Comparison of ENCODE assay signal across 10 cellular contexts in the genomic region with DNA sequence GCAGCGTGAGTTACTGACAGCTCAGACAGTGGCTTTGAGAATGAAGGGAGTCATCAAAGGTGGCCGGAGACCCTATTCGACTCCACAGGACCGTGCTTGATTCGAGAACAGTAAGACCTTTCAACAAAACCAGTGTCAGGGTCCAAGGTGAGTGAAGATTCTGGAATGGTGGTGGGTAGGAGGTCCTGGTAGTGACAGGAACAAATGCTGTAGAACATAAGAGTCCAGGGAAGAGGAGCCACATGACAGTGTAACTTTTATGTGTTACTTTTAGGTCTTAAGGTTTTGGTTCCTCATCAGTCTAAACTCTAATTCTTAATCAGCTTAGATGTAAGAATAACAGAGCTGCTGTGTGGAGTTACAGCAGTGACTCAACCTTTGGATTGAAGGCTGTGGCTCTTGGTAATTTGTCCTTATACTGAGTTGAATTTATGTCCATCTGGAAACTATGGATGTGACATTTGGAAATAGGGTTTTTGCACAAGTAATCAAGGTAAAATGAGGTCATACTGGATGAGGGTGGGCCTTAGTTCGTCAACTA. TPM values are rescaled to one million over a fixed set of nuclear protein-coding genes. Genes with fewer than 3 reads are reported as not detected.
DNase-seq lines count a peak whose midpoint lies in the region; ATAC-seq, FAIRE-seq and TF ChIP-seq lines count a peak whose summit lies in the region.
"Had no signal": no experiment of that assay in that cellular context is flagged by ENCODE, and none has a peak within 500 bp of the region (broad histone marks: within the 10 kb centered on the region; RNA-seq: fewer than 3 reads in every experiment).

No MANE protein-coding gene starts in this region.

- intact Hi-C loops in Caco-2 (cut with micrococcal nuclease; ENCODE audit: unreplicated experiment), result no loop called here
- intact Hi-C loops in IMR-90 (cut with micrococcal nuclease), result no loop called here
- intact Hi-C loops in GM12878 (cut with micrococcal nuclease; ENCODE audit: unreplicated experiment), result no loop called here

- H3K4me3 ChIP-seq in Caco-2 (ENCODE audit: low read depth, low read length) (no peak overlapping the region), IMR-90 (ENCODE audit: insufficient read depth, low read depth, low read length) (no peak overlapping the region), GM12878 (peak overlapping the region; percentile 97), neural progenitor cell (no peak overlapping the region), mesendoderm (ENCODE audit: low read length) (no peak overlapping the region)

- no peak for DNase-seq in Caco-2
- peak; percentile 17 for DNase-seq in IMR-90
- no peak for DNase-seq in GM12878 (ENCODE audit: low read depth, low spot score)
- no peak for DNase-seq in neural progenitor cell (ENCODE audit: low spot score)
- no peak for DNase-seq in mesendoderm
- DNase-seq in activated CD8-positive, alpha-beta memory T cell treated with anti-CD3 and anti-CD28 coated beads for 24 hours, result no peak
- DNase-seq: NCI-H1048; stimulated activated CD4-positive, alpha-beta T cell treated with anti-CD3 and anti-CD28 coated beads, Interleukin-4, amount 100 ng/mL, for 4 hours had no signal

- H3K27ac Mint-ChIP-seq in Caco-2 (ENCODE audit: unreplicated experiment) (peak overlapping the region; percentile 28), neural progenitor cell (peak overlapping the region; percentile 30)

- peaks cover 10% of the 10 kb centered on the region; the same call in 1 of the 2 replicates for H3K9me1 ChIP-seq in IMR-90 (ENCODE audit: insufficient read depth, low read length)

- no peak for TF ChIP-seq RAD21 in IMR-90 (IDR thresholded peaks at IDR 0.05; ENCODE audit: low read length)
- no peak for TF ChIP-seq RAD21 in GM12878 (IDR thresholded peaks at IDR 0.05; ENCODE audit: insufficient read depth, low read depth, low read length)

- H4K5ac ChIP-seq in IMR-90 (ENCODE audit: low read depth, low read length), result no peak overlapping the region
- H4K5ac ChIP-seq in mesendoderm (ENCODE audit: low read length), result no peak overlapping the region

- H3K4me2 ChIP-seq in IMR-90 (ENCODE audit: low read depth, low read length) (peak overlapping the region; percentile 18; the same call in 1 of the 2 replicates), GM12878 (ENCODE audit: control insufficient read depth, insufficient read depth) (peak overlapping the region; percentile 81), neural progenitor cell (peak overlapping the region; percentile 91), mesendoderm (ENCODE audit: low read length) (no peak overlapping the region)

- H3K9me3 ChIP-seq in Caco-2 (no peaks in the 10 kb centered on the region), IMR-90 (ENCODE audit: control insufficient read depth, insufficient read depth, low read length) (no peaks in the 10 kb centered on the region), GM12878 (replicated peaks; ENCODE audit: control insufficient read depth, insufficient read depth, low read length) (no peaks in the 10 kb centered on the region), neural progenitor cell (ENCODE audit: low read depth) (no peaks in the 10 kb centered on the region)

- TF ChIP-seq EP300 in GM12878 (IDR thresholded peaks at IDR 0.05; ENCODE audit: borderline replicate concordance in 1 of 2, control insufficient read depth in 1 of 2, low read depth in 2 of 2, low read length in 2 of 2), result no peak

- H3K27me3 ChIP-seq in Caco-2 (replicated peaks; ENCODE audit: control insufficient read depth, insufficient read depth, low read length) (no peaks in the 10 kb centered on the region), IMR-90 (ENCODE audit: control insufficient read depth, insufficient read depth, low read length) (no peaks in the 10 kb centered on the region), GM12878 (replicated peaks in 1 of 2; ENCODE audit: control insufficient read depth in 2 of 2, insufficient read depth in 2 of 2, low read length in 1 of 2) (no peaks in the 10 kb centered on the region), neural progenitor cell (no peaks in the 10 kb centered on the region), mesendoderm (ENCODE audit: insufficient read depth, low read length, poor library complexity) (no peaks in the 10 kb centered on the region)

- CTCF ChIA-PET in Caco-2 (lab: Charles Lee), result no interaction called here
- CTCF ChIA-PET in IMR-90 (lab: Yijun Ruan, JAX), result no interaction called here
- CTCF ChIA-PET in GM12878 (lab: Yijun Ruan, JAX), result interaction anchor here (1.3 to 11.8 kb wide), 4 partner anchors 8 to 201 kb away, joined by 5 to 297 read pairs (median 62); no protein-coding TSS in a partner anchor

- peaks cover 4% of the 10 kb centered on the region; the same call in 1 of the 2 replicates for H3K4me1 ChIP-seq in Caco-2
- H3K4me1 ChIP-seq in IMR-90 (ENCODE audit: control insufficient read depth, insufficient read depth, low read length), result peaks cover 9% of the 10 kb centered on the region
- H3K4me1 ChIP-seq in GM12878 (ENCODE audit: control insufficient read depth, insufficient read depth, low read length), result peaks cover 25% of the 10 kb centered on the region
- H3K4me1 ChIP-seq in neural progenitor cell, result peaks cover 14% of the 10 kb centered on the region
- H3K4me1 ChIP-seq in mesendoderm (ENCODE audit: control insufficient read depth, low read depth, low read length), result no peaks in the 10 kb centered on the region

- H2BK15ac ChIP-seq in IMR-90 (ENCODE audit: low read depth, low read length), result no peak overlapping the region
- no peak overlapping the region for H2BK15ac ChIP-seq in mesendoderm (replicated peaks; ENCODE audit: low read depth)

- H3K56ac ChIP-seq in IMR-90 (ENCODE audit: extremely low read depth, insufficient read depth, low read length) (no peak overlapping the region), mesendoderm (ENCODE audit: low read length) (no peak overlapping the region)

- H2BK5ac ChIP-seq in IMR-90 (ENCODE audit: low read depth, low read length, poor library complexity, severe bottlenecking) (no peak overlapping the region), mesendoderm (ENCODE audit: low read length) (no peak overlapping the region)

- H3K79me1 ChIP-seq in IMR-90 (ENCODE audit: low read depth in 1 of 2, low read length in 2 of 2) (peaks cover 37 to 66% of the 10 kb centered on the region in 2 experiments), mesendoderm (ENCODE audit: low read length) (peaks cover 31% of the 10 kb centered on the region)

- H3K9ac ChIP-seq in IMR-90 (ENCODE audit: low read depth, low read length) (no peak overlapping the region), GM12878 (ENCODE audit: control insufficient read depth, insufficient read depth, low read length) (peak overlapping the region; percentile 94), neural progenitor cell (no peak overlapping the region), mesendoderm (ENCODE audit: low read length) (no peak overlapping the region)

- H2BK20ac ChIP-seq in IMR-90 (ENCODE audit: low read depth, low read length), result no peak overlapping the region

- H2AFZ ChIP-seq in IMR-90 (replicated peaks; ENCODE audit: low read length, poor library complexity) (no peak overlapping the region), GM12878 (ENCODE audit: control insufficient read depth, low read depth, low read length) (no peak overlapping the region), neural progenitor cell (replicated peaks) (no peak overlapping the region)

- dilution Hi-C loops in IMR-90 (cut with HindIII; ENCODE audit: low sequenced_read_pairs, unreplicated experiment), result no loop called here

- no peak overlapping the region for H4K91ac ChIP-seq in IMR-90 (ENCODE audit: insufficient read depth, low read depth, low read length)

- no peak for FAIRE-seq in GM12878 (lab: Jason Lieb, UNC)

- H3K4me1 Mint-ChIP-seq in Caco-2 (ENCODE audit: low read depth, unreplicated experiment), result peaks cover 11% of the 10 kb centered on the region
- peaks cover 21% of the 10 kb centered on the region for H3K4me1 Mint-ChIP-seq in neural progenitor cell

- BruUV-seq in Caco-2 (replicated peaks; lab: Mats Ljungman, UMichigan) (no TSS peak), IMR-90 (replicated peaks; lab: Mats Ljungman, UMichigan) (no TSS peak), GM12878 (replicated peaks; lab: Mats Ljungman, UMichigan) (no TSS peak)

- H3K79me2 ChIP-seq in GM12878 (ENCODE audit: control insufficient read depth, insufficient read depth, low read length) (peaks cover 73% of the 10 kb centered on the region), neural progenitor cell (ENCODE audit: low read depth) (peaks cover 72% of the 10 kb centered on the region), mesendoderm (ENCODE audit: control insufficient read depth, insufficient read depth, low read length) (peaks cover 46% of the 10 kb centered on the region)

- H3K14ac ChIP-seq in IMR-90 (replicated peaks; ENCODE audit: low read depth, low read length), result no peak overlapping the region

- H4K20me1 ChIP-seq in IMR-90 (ENCODE audit: insufficient read depth, low read length) (peaks cover 10% of the 10 kb centered on the region), GM12878 (ENCODE audit: control insufficient read depth, insufficient read depth) (no peaks in the 10 kb centered on the region), neural progenitor cell (ENCODE audit: low read depth) (peaks cover 9% of the 10 kb centered on the region)

- no peak for TF ChIP-seq POLR2A in IMR-90 (IDR thresholded peaks at IDR 0.05; ENCODE audit: low read depth, low read length)
- TF ChIP-seq POLR2A in GM12878 (IDR thresholded peaks at IDR 0.05; ENCODE audit: low read depth, low read length), result no peak

- SMC1A ChIA-PET in GM12878 (lab: Charles Lee; ENCODE audit: uncharacterized antibody, unreplicated experiment), result interaction anchor here (1.3 to 5.8 kb wide), 3 partner anchors 12 to 39 kb away, joined by 4 to 72 read pairs (median 28); no protein-coding TSS in a partner anchor

- no peaks in the 10 kb centered on the region for H3K27me3 Mint-ChIP-seq in Caco-2 (ENCODE audit: insufficient read depth, unreplicated experiment)
- peaks cover 3% of the 10 kb centered on the region for H3K27me3 Mint-ChIP-seq in neural progenitor cell (ENCODE audit: insufficient read depth, low read depth)

- POLR2A ChIA-PET in Caco-2 (lab: Charles Lee), result no interaction called here
- POLR2A ChIA-PET in IMR-90 (lab: Charles Lee; ENCODE audit: unreplicated experiment), result no interaction called here
- POLR2A ChIA-PET in GM12878 (lab: Charles Lee), result interaction anchor here (1.3 to 4.3 kb wide), 2 partner anchors 10 to 15 kb away, joined by 3 to 56 read pairs; no protein-coding TSS in a partner anchor

- ATAC-seq in IMR-90 (ENCODE audit: low read depth) (no peak), GM12878 (peak; percentile 15), GM18909 (IDR thresholded peaks at IDR 0.05; ENCODE audit: poor library complexity, unreplicated experiment) (no peak), HG02588 (IDR thresholded peaks at IDR 0.05; ENCODE audit: unreplicated experiment) (no peak)

- WGBS in IMR-90 (ENCODE audit: extremely low coverage in 2 of 2, insufficient read length in 1 of 2), 2 experiments, result 93% methylated on average over 3 of the region's 6 CpGs; no CpG with 5 or more reads in 1 of the 2 experiments
- WGBS in GM12878 (ENCODE audit: insufficient coverage, insufficient replicate concordance, low lambda C conversion rate, missing lambda C conversion rate), result 29% methylated on average over 6 of the region's 6 CpGs
- WGBS in mesendoderm (ENCODE audit: extremely low coverage, insufficient coverage, low lambda C conversion rate), result no CpG with 5 or more reads among the region's 6 CpGs

- in situ Hi-C loops in IMR-90 (cut with MboI; ENCODE audit: low sequenced_read_pairs), result no loop called here
- in situ Hi-C loops in GM12878 (cut with MboI), result loop anchor here (25.0 kb wide), 1 partner anchor 1323 kb away; no protein-coding TSS in a partner anchor

- H2BK120ac ChIP-seq in IMR-90 (ENCODE audit: low read depth, low read length) (no peak overlapping the region), mesendoderm (ENCODE audit: low read depth, low read length) (no peak overlapping the region)

- H3K4ac ChIP-seq in IMR-90 (ENCODE audit: low read depth, low read length), result no peak overlapping the region
- H3K4ac ChIP-seq in mesendoderm (ENCODE audit: low read depth, low read length), result no peak overlapping the region

- no peak overlapping the region for H2AK9ac ChIP-seq in IMR-90 (replicated peaks; ENCODE audit: low read depth, low read length, poor library complexity)

- H4K8ac ChIP-seq in IMR-90 (ENCODE audit: low read depth in 2 of 2, low read length in 2 of 2), result no peak overlapping the region; a peak in 1 of 4 replicates
- no peak overlapping the region for H4K8ac ChIP-seq in mesendoderm (ENCODE audit: low read depth, low read length)

- TF ChIP-seq CTCF in Caco-2 (IDR thresholded peaks at IDR 0.05; ENCODE audit: insufficient read depth in 1 of 2, low read depth in 1 of 2, low read length in 1 of 2, severe bottlenecking in 1 of 2, unreplicated experiment in 1 of 2) (no peak), IMR-90 (conservative IDR thresholded peaks at IDR 0.05; ENCODE audit: low read depth, low read length) (no peak), GM12878 (IDR thresholded peaks at IDR 0.05 in 2 of 3, conservative IDR thresholded peaks at IDR 0.05 in 1 of 3; ENCODE audit: control insufficient read depth in 2 of 3, extremely low read depth in 1 of 3, insufficient read depth in 1 of 3, low read depth in 3 of 3, low read length in 3 of 3) (no peak), neural progenitor cell (IDR thresholded peaks at IDR 0.05) (no peak)

- RAD21 ChIA-PET in GM12878 (lab: Charles Lee; ENCODE audit: unreplicated experiment), result interaction anchor here (0.7 to 10.5 kb wide), 6 partner anchors 10 to 201 kb away, joined by 3 to 199 read pairs (median 14); no protein-coding TSS in a partner anchor

- no peak overlapping the region for H3K4me3 Mint-ChIP-seq in Caco-2 (ENCODE audit: unreplicated experiment)
- H3K4me3 Mint-ChIP-seq in neural progenitor cell, result peak overlapping the region; percentile 96

- H3K36me3 ChIP-seq in Caco-2 (ENCODE audit: control insufficient read depth, insufficient read depth, low read length), result no peaks in the 10 kb centered on the region
- H3K36me3 ChIP-seq in IMR-90 (ENCODE audit: control insufficient read depth, insufficient read depth, low read length), result peaks cover 1% of the 10 kb centered on the region; the same call in 1 of the 2 replicates
- H3K36me3 ChIP-seq in GM12878 (ENCODE audit: control insufficient read depth in 2 of 2, insufficient read depth in 2 of 2, low read length in 1 of 2), result peaks cover 0 to 6% of the 10 kb centered on the region in 2 experiments; a peak in 2 of 4 replicates
- H3K36me3 ChIP-seq in neural progenitor cell, result no peaks in the 10 kb centered on the region
- no peaks in the 10 kb centered on the region for H3K36me3 ChIP-seq in mesendoderm (ENCODE audit: control insufficient read depth, insufficient read depth, low read length)

- H3K27ac ChIP-seq in IMR-90 (ENCODE audit: insufficient read depth, low read length), result no peak overlapping the region
- peak overlapping the region; percentile 91 for H3K27ac ChIP-seq in GM12878 (ENCODE audit: control insufficient read depth, insufficient read depth)
- no peak overlapping the region for H3K27ac ChIP-seq in neural progenitor cell
- H3K27ac ChIP-seq in mesendoderm (ENCODE audit: low read depth, low read length), result no peak overlapping the region

- H3K18ac ChIP-seq in IMR-90 (ENCODE audit: low read depth, low read length) (no peak overlapping the region), mesendoderm (ENCODE audit: low read length) (no peak overlapping the region)

- H3K36me3 Mint-ChIP-seq in Caco-2 (ENCODE audit: insufficient read depth, unreplicated experiment) (peaks cover 29% of the 10 kb centered on the region), neural progenitor cell (no peaks in the 10 kb centered on the region)

- H2AK5ac ChIP-seq in IMR-90 (ENCODE audit: low read depth, low read length), result no peak overlapping the region
- H2AK5ac ChIP-seq in mesendoderm (ENCODE audit: low read length), result no peak overlapping the region

- H3F3A ChIP-seq in neural progenitor cell (ENCODE audit: low read depth), result peaks cover 18% of the 10 kb centered on the region

- H3K23ac ChIP-seq in IMR-90 (ENCODE audit: low read depth, low read length) (no peak overlapping the region), mesendoderm (ENCODE audit: low read length) (no peak overlapping the region)

- H3K9me3 Mint-ChIP-seq in Caco-2 (ENCODE audit: unreplicated experiment), result no peaks in the 10 kb centered on the region
- H3K9me3 Mint-ChIP-seq in neural progenitor cell, result no peaks in the 10 kb centered on the region

RNA-seq across cellular contexts. Expression of a gene that starts 1.8 kb away (rescaled TPM):
- 26.7 and 32.6 TPM in 2 replicates for total RNA-seq in Caco-2 (2022)
- total RNA-seq in IMR-90 (2012; rRNA removed), result 9.0 and 9.4 TPM in 2 replicates
- polyA plus RNA-seq in IMR-90 (2012; rRNA removed), result 16.7 and 17.3 TPM in 2 replicates
- polyA plus RNA-seq in IMR-90 (2012; cell fraction: cytosol; rRNA removed), result 18.4 and 23.5 TPM in 2 replicates
- polyA plus RNA-seq in IMR-90 (2012; cell fraction: nucleus; rRNA removed; ENCODE audit: low replicate concordance), result 14.2 and 18.0 TPM in 2 replicates
- total RNA-seq in GM12878 (2013; cell fraction: nucleolus; rRNA removed), result 103 and 120 TPM in 2 replicates
- total RNA-seq in GM12878 (2014; rRNA removed), result 25.2 and 27.7 TPM in 2 replicates
- total RNA-seq in GM12878 (2014; rRNA removed; fragmentation: Illumina TruSeq; extraction: Trizol), result 9.8 and 9.9 TPM in 2 replicates
- total RNA-seq in GM12878 (2021), result 44.7 and 45.5 TPM in 2 replicates
- polyA plus RNA-seq in GM12878 (2011; ENCODE audit: low read depth), result 16.4 TPM
- 30.9 and 41.8 TPM in 2 replicates for polyA plus RNA-seq in GM12878 (2011; rRNA removed)
- 45.0 and 49.5 TPM in 2 replicates for polyA plus RNA-seq in GM12878 (2011; cell fraction: cytosol; rRNA removed)
- polyA plus RNA-seq in GM12878 (2011; cell fraction: nucleus; rRNA removed), result 43.1 and 44.1 TPM in 2 replicates
- polyA plus RNA-seq in GM12878 (2012), result 44.7 and 50.1 TPM in 2 replicates
- 18.6 and 24.1 TPM in 2 replicates for polyA plus RNA-seq in GM12878 (2014; fragmentation: Illumina TruSeq; extraction: Trizol)
- 1 to 10 TPM in 1 of 2 experiments, under 1 TPM in 1; 0.63 to 2.6 TPM for polyA plus RNA-seq in GM12878 (2014; fragmentation: Nextera tagmentation; extraction: Ambion mirVana)
- 30.9 and 35.2 TPM in 2 replicates for polyA plus RNA-seq in GM12878 (2014; rRNA removed)
- 10 to 100 TPM; 27.0 to 32.9 TPM for polyA plus RNA-seq in GM12878 (2016; fragmentation: Nextera tagmentation; extraction: Ambion mirVana)
- 39.3 and 47.8 TPM in 2 replicates for polyA minus RNA-seq in GM12878 (2011; rRNA and poly(A)+ RNA removed)
- 18.0 and 23.3 TPM in 2 replicates for polyA minus RNA-seq in GM12878 (2011; cell fraction: cytosol; rRNA and poly(A)+ RNA removed)
- 34.8 and 46.1 TPM in 2 replicates for polyA minus RNA-seq in GM12878 (2011; cell fraction: nucleus; rRNA and poly(A)+ RNA removed)
- 9.8 and 10.6 TPM in 2 replicates for total RNA-seq in neural progenitor cell (ENCODE audit: low replicate concordance)
- 11.9 TPM for polyA plus RNA-seq in mesendoderm (2013, experiment 1 of 2)
- polyA plus RNA-seq in mesendoderm (2013, experiment 2 of 2), result 11.3 TPM

RNA-seq across cellular contexts. Expression of a gene that starts 26.2 kb away (rescaled TPM):
- total RNA-seq in Caco-2 (2022) (35.0 and 37.6 TPM in 2 replicates), IMR-90 (2012; rRNA removed) (38.7 and 44.4 TPM in 2 replicates), GM12878 (2014; rRNA removed) (40.3 and 40.6 TPM in 2 replicates), GM12878 (2014; rRNA removed; fragmentation: Illumina TruSeq; extraction: Trizol) (30.8 and 32.6 TPM in 2 replicates), GM12878 (2021) (41.1 and 42.0 TPM in 2 replicates), neural progenitor cell (ENCODE audit: low replicate concordance) (53.6 and 80.6 TPM in 2 replicates)
- polyA plus RNA-seq in IMR-90 (2012; rRNA removed) (22.8 and 25.3 TPM in 2 replicates), GM12878 (2011; rRNA removed) (25.3 and 27.8 TPM in 2 replicates), GM12878 (2014; fragmentation: Illumina TruSeq; extraction: Trizol) (15.3 and 26.8 TPM in 2 replicates), GM12878 (2014; fragmentation: Nextera tagmentation; extraction: Ambion mirVana) (1 to 10 TPM; 4.0 to 5.8 TPM), GM12878 (2014; rRNA removed) (39.8 and 46.9 TPM in 2 replicates), GM12878 (2016; fragmentation: Nextera tagmentation; extraction: Ambion mirVana) (10 to 100 TPM; 26.9 to 35.6 TPM)
- polyA plus RNA-seq in IMR-90 (2012; cell fraction: cytosol; rRNA removed), result 14.3 and 18.5 TPM in 2 replicates
- 19.5 and 31.2 TPM in 2 replicates for polyA plus RNA-seq in IMR-90 (2012; cell fraction: nucleus; rRNA removed; ENCODE audit: low replicate concordance)
- 35.5 and 35.9 TPM in 2 replicates for total RNA-seq in GM12878 (2013; cell fraction: nucleolus; rRNA removed)
- 11.5 TPM for polyA plus RNA-seq in GM12878 (2011; ENCODE audit: low read depth)
- polyA plus RNA-seq in GM12878 (2011; cell fraction: cytosol; rRNA removed), result 28.7 and 34.2 TPM in 2 replicates
- polyA plus RNA-seq in GM12878 (2011; cell fraction: nucleus; rRNA removed), result 14.9 and 21.7 TPM in 2 replicates
- polyA plus RNA-seq in GM12878 (2012), result 18.6 and 19.3 TPM in 2 replicates
- polyA minus RNA-seq in GM12878 (2011; rRNA and poly(A)+ RNA removed), result 37.7 and 40.8 TPM in 2 replicates
- polyA minus RNA-seq in GM12878 (2011; cell fraction: cytosol; rRNA and poly(A)+ RNA removed), result 13.1 and 15.7 TPM in 2 replicates
- polyA minus RNA-seq in GM12878 (2011; cell fraction: nucleus; rRNA and poly(A)+ RNA removed), result 10.8 and 24.0 TPM in 2 replicates
- 26.7 TPM for polyA plus RNA-seq in mesendoderm (2013, experiment 1 of 2)
- polyA plus RNA-seq in mesendoderm (2013, experiment 2 of 2), result 26.7 TPM
